1 cellular context compared by ENCODE assay signal in genomic region chr12:47739959-47740358, GRCh38.
TF ChIP-seq lines count a peak whose summit lies in the region.

No MANE protein-coding gene starts in this region.

TF ChIP-seq in GM23338, 12 proteins besides CTCF, POLR2A, EP300 and RAD21 (continued from another document):
- TF ChIP-seq ZNF462 (CRISPR knock-in tag; IDR thresholded peaks at IDR 0.05) (no peak), ZNF331 (CRISPR knock-in tag; IDR thresholded peaks at IDR 0.05; ENCODE audit: low read depth) (no peak), STAT1 (IDR thresholded peaks at IDR 0.05; ENCODE audit: unreplicated experiment) (no peak), CREB1 (CRISPR knock-in tag; IDR thresholded peaks at IDR 0.05; ENCODE audit: low read depth) (no peak), EZH2 (IDR thresholded peaks at IDR 0.05; ENCODE audit: low read depth, unreplicated experiment) (no peak), EZH2phosphoT487 (IDR thresholded peaks at IDR 0.05; ENCODE audit: unreplicated experiment) (no peak), ZNF114 (CRISPR knock-in tag; IDR thresholded peaks at IDR 0.05) (no peak), ETS1 (IDR thresholded peaks at IDR 0.05) (no peak), JUNB (IDR thresholded peaks at IDR 0.05; ENCODE audit: unreplicated experiment) (no peak), POLR2AphosphoS5 (IDR thresholded peaks at IDR 0.05; ENCODE audit: low read depth) (no peak), REST (IDR thresholded peaks at IDR 0.05; ENCODE audit: unreplicated experiment) (no peak)
